ENCODE assay signal across 9 cellular contexts in the genomic region with DNA sequence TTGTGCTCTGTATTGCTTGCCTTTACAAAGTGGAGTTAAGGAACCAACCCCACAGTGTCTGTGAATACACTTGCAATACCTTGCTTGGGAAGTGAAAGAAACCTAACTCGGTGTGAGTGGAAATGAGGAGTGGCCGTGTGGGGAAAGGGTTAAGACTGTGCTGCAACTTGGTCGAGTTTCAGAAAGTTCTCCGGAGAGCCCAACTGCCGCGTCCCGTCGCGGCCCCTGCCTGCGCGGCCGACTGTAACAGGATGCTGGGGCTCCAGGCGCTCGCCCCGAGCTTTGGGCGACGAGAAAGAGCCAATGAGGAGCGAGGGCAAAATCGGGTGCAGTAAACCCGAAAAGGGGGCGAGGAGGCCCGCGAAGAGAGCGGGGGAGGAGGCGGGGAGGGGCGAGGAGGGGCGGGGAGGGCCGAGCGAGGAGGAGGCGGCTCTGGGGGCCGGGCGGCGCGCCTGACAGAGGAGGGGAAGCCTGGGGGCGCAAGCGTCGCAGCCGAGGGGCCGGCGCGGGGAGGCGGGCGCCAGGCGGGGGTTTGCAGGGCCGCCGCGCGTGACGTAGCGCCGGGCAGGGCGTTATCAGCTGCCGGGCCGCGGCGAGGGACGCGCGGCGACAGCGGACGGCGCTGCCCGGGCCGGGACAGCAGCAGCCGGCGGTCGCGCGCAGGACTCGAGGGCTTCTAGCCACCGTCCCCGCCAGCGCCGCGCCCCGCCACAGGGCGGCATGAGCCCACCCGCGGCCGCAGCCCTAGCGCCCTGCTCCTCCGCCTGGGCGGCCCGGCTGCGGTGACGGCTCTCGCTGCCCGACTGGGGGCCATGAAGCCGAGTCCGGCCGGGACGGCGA. TPM values are rescaled to one million over a fixed set of nuclear protein-coding genes. Genes with fewer than 3 reads are reported as not detected.
A peak's percentile ranks its signal among the peaks of the same experiment; 100 is the strongest.
DNase-seq lines count a peak whose midpoint lies in the region; ATAC-seq and TF ChIP-seq lines count a peak whose summit lies in the region.
"Had no signal": no experiment of that assay in that cellular context is flagged by ENCODE, and none has a peak within 500 bp of the region (broad histone marks: within the 10 kb centered on the region; RNA-seq: fewer than 3 reads in every experiment).

A gene with protein sequence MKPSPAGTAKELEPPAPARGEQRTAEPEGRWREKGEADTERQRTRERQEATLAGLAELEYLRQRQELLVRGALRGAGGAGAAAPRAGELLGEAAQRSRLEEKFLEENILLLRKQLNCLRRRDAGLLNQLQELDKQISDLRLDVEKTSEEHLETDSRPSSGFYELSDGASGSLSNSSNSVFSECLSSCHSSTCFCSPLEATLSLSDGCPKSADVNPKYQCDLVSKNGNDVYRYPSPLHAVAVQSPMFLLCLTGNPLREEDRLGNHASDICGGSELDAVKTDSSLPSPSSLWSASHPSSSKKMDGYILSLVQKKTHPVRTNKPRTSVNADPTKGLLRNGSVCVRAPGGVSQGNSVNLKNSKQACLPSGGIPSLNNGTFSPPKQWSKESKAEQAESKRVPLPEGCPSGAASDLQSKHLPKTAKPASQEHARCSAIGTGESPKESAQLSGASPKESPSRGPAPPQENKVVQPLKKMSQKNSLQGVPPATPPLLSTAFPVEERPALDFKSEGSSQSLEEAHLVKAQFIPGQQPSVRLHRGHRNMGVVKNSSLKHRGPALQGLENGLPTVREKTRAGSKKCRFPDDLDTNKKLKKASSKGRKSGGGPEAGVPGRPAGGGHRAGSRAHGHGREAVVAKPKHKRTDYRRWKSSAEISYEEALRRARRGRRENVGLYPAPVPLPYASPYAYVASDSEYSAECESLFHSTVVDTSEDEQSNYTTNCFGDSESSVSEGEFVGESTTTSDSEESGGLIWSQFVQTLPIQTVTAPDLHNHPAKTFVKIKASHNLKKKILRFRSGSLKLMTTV (plus strand): TSS at position 572 of the 840 bp plus-strand sequence. CDS start 241 bp downstream, at position 813.

- peak within 1 kb of the TSS; percentile 84 to 95 (median 91) for H3K27ac Mint-ChIP-seq in naive thymus-derived CD4-positive, alpha-beta T cell

- TF ChIP-seq CTCF in fibroblast of pulmonary artery (IDR thresholded peaks at IDR 0.05; ENCODE audit: low read length, missing control alignments), result no peak

- no peaks in the 10 kb centered on the region for H3K36me3 ChIP-seq in naive thymus-derived CD4-positive, alpha-beta T cell (ENCODE audit: control insufficient read depth in 2 of 3, insufficient read depth in 3 of 3, low read length in 3 of 3)

- POLR2A ChIA-PET in HEK293T (lab: Yijun Ruan, JAX), result interaction anchor here (0.7 to 1.8 kb wide), 8 partner anchors 8 to 210 kb away, joined by 3 to 6 read pairs (median 4); a partner anchor contains a TSS
- POLR2A ChIA-PET in naive thymus-derived CD4-positive, alpha-beta T cell (lab: Charles Lee), result interaction anchor here (0.6 to 3.8 kb wide), 13 partner anchors 15 to 512 kb away, joined by 3 to 18 read pairs (median 5); a partner anchor contains a TSS

- H3K4me3 ChIP-seq in fibroblast of pulmonary artery (replicated peaks; ENCODE audit: low read depth, low read length), result peak within 1 kb of the TSS; percentile 65
- peak within 1 kb of the TSS; percentile 80 for H3K4me3 ChIP-seq in naive thymus-derived CD4-positive, alpha-beta T cell (ENCODE audit: low read length)

- H3K4me3 Mint-ChIP-seq in activated T-cell treated with anti-CD3 and anti-CD28 coated beads, Interleukin-2, amount 50 U/mL, for 4 hours, result peak within 1 kb of the TSS; percentile 87
- peak within 1 kb of the TSS; percentile 89 to 99 (median 98) for H3K4me3 Mint-ChIP-seq in naive thymus-derived CD4-positive, alpha-beta T cell

- peaks cover 44% of the 10 kb centered on the region for H3K27me3 Mint-ChIP-seq in activated T-cell treated with anti-CD3 and anti-CD28 coated beads, Interleukin-2, amount 50 U/mL, for 4 hours (ENCODE audit: low read depth)
- peaks cover 0 to 44% (median 6%) of the 10 kb centered on the region in 5 donors for H3K27me3 Mint-ChIP-seq in naive thymus-derived CD4-positive, alpha-beta T cell

- no peaks in the 10 kb centered on the region for H3K9me3 Mint-ChIP-seq in activated T-cell treated with anti-CD3 and anti-CD28 coated beads, Interleukin-2, amount 50 U/mL, for 4 hours
- no peaks in the 10 kb centered on the region for H3K9me3 Mint-ChIP-seq in naive thymus-derived CD4-positive, alpha-beta T cell

- H3K4me1 ChIP-seq in naive thymus-derived CD4-positive, alpha-beta T cell (ENCODE audit: control insufficient read depth in 2 of 2, insufficient read depth in 2 of 2, low read length in 2 of 2), result peaks cover 0 to 22% of the 10 kb centered on the region in 2 donors

- no peaks in the 10 kb centered on the region for H3K36me3 Mint-ChIP-seq in activated T-cell treated with anti-CD3 and anti-CD28 coated beads, Interleukin-2, amount 50 U/mL, for 4 hours (ENCODE audit: insufficient read depth)
- H3K36me3 Mint-ChIP-seq in naive thymus-derived CD4-positive, alpha-beta T cell, result peaks cover 0 to 10% (median 6%) of the 10 kb centered on the region in 5 donors

- intact Hi-C loops in naive thymus-derived CD4-positive, alpha-beta T cell (cut with micrococcal nuclease), result loop anchor here (1.0 to 10.0 kb wide), 18 partner anchors 25 to 1611 kb away; a partner anchor contains a TSS

- H3K9me3 ChIP-seq in naive thymus-derived CD4-positive, alpha-beta T cell (ENCODE audit: control insufficient read depth in 2 of 3, low read length in 3 of 3), result no peaks in the 10 kb centered on the region

- no peaks in the 10 kb centered on the region for H3K27me3 ChIP-seq in naive thymus-derived CD4-positive, alpha-beta T cell (ENCODE audit: control insufficient read depth in 2 of 2, insufficient read depth in 2 of 2, low read length in 2 of 2)

- ATAC-seq in activated T-cell treated with anti-CD3 and anti-CD28 coated beads, Interleukin-2, amount 50 U/mL, for 4 hours, result peak; percentile 65 to 68
- peak; percentile 80 for ATAC-seq in naive thymus-derived CD4-positive, alpha-beta T cell

- H3K27ac ChIP-seq in naive thymus-derived CD4-positive, alpha-beta T cell (ENCODE audit: low read depth, low read length), result peak within 1 kb of the TSS; percentile 61
- H3K27ac ChIP-seq: C4-2B had no signal

- peaks cover 31% of the 10 kb centered on the region for H3K4me1 Mint-ChIP-seq in activated T-cell treated with anti-CD3 and anti-CD28 coated beads, Interleukin-2, amount 50 U/mL, for 4 hours (ENCODE audit: low read depth)
- H3K4me1 Mint-ChIP-seq in naive thymus-derived CD4-positive, alpha-beta T cell, result peaks cover 20 to 61% (median 45%) of the 10 kb centered on the region in 7 donors

- DNase-seq in DMS79 (lab: John Stamatoyannopoulos, UW), result peak; percentile 44
- no peak for DNase-seq in DMS79 treated with DMSO at 0.1 percent for 48 hours (lab: John Stamatoyannopoulos, UW)
- DNase-seq in HEK293T (ENCODE audit: extremely low spot score), result peak; percentile 55
- DNase-seq in NCI-H2227 treated with DMSO at 0.1 percent for 48 hours (lab: John Stamatoyannopoulos, UW), result peak; percentile 61
- peak; percentile 54 for DNase-seq in activated T-cell treated with anti-CD3 and anti-CD28 coated beads, Interleukin-2, amount 50 U/mL, for 4 hours
- peak; percentile 80 for DNase-seq in fibroblast of pulmonary artery (ENCODE audit: low read depth)
- peak; percentile 45 to 74 (median 64) for DNase-seq in naive thymus-derived CD4-positive, alpha-beta T cell
- peak; percentile 70 for DNase-seq in superior temporal gyrus (ENCODE audit: extremely low spot score)

- CTCF ChIA-PET in HEK293T (lab: Yijun Ruan, JAX), result interaction anchor here (1.1 to 2.7 kb wide), 4 partner anchors 109 to 366 kb away, joined by 5 to 15 read pairs (median 9); no protein-coding TSS in a partner anchor
- CTCF ChIA-PET in naive thymus-derived CD4-positive, alpha-beta T cell (lab: Charles Lee), result interaction anchor here (1.0 to 5.0 kb wide), 6 partner anchors 17 to 418 kb away, joined by 3 to 60 read pairs (median 8); no protein-coding TSS in a partner anchor

TF ChIP-seq in HEK293T, 16 proteins besides CTCF, POLR2A, EP300 and RAD21:
- no peak for TF ChIP-seq FOXM1 (IDR thresholded peaks at IDR 0.05; ENCODE audit: borderline replicate concordance)
- no peak for TF ChIP-seq FOXA1 (IDR thresholded peaks at IDR 0.05)
- TF ChIP-seq L3MBTL2 (conservative IDR thresholded peaks at IDR 0.05), result peak; percentile 45; the same call in 1 of the 2 replicates
TF ChIP-seq in HEK293T: peak in this region for 1.

RNA-seq across cellular contexts. Expression of the gene that starts here (rescaled TPM):
- total RNA-seq in activated T-cell treated with anti-CD3 and anti-CD28 coated beads, Interleukin-2, amount 50 U/mL, for 4 hours, result 1 to 10 TPM in 1 of 3 donors, under 1 TPM in 2; 0.49 to 2.1 (median 0.76) TPM
- total RNA-seq in naive thymus-derived CD4-positive, alpha-beta T cell, result 10 to 100 TPM in 4 of 5 experiments, 1 to 10 TPM in 1; 8.2 to 32.3 (median 15.0) TPM
- polyA plus RNA-seq in naive thymus-derived CD4-positive, alpha-beta T cell, result 10 to 100 TPM; 18.5 to 38.7 TPM
